ENCODE assay signal across 8 cellular contexts in genomic region chr18:63339920-63340484, GRCh38. TPM values are rescaled to one million over a fixed set of nuclear protein-coding genes. Genes with fewer than 3 reads are reported as not detected.
DNase-seq lines count a peak whose midpoint lies in the region; ATAC-seq, FAIRE-seq and TF ChIP-seq lines count a peak whose summit lies in the region.

No MANE protein-coding gene starts in this region.

- H3K27me3 Mint-ChIP-seq in CD4-positive, alpha-beta memory T cell, result no peaks in the 10 kb centered on the region

- H3K79me2 ChIP-seq in GM23248 (ENCODE audit: insufficient read depth) (no peaks in the 10 kb centered on the region), OCI-LY7 (ENCODE audit: insufficient read depth, low read depth, low read length) (no peaks in the 10 kb centered on the region), GM12878 (ENCODE audit: control insufficient read depth, insufficient read depth, low read length) (no peaks in the 10 kb centered on the region)

- no peak overlapping the region for H3K4me3 Mint-ChIP-seq in CD4-positive, alpha-beta memory T cell

- TF ChIP-seq POLR2A in GM12878 (IDR thresholded peaks at IDR 0.05; ENCODE audit: low read depth, low read length), result no peak

- no peak overlapping the region for H3K4me3 ChIP-seq in CD4-positive, alpha-beta memory T cell (ENCODE audit: low read length in 2 of 2)
- H3K4me3 ChIP-seq in GM23248 (no peak overlapping the region), OCI-LY7 (ENCODE audit: low read depth, low read length, poor library complexity, severe bottlenecking) (no peak overlapping the region), GM12878 (no peak overlapping the region), liver (ENCODE audit: low read depth in 1 of 3, low read length in 3 of 3) (no peak overlapping the region)

- TF ChIP-seq RAD21 in GM12878 (IDR thresholded peaks at IDR 0.05; ENCODE audit: insufficient read depth, low read depth, low read length) (peak; percentile 57), liver (IDR thresholded peaks at IDR 0.05) (peak; percentile 20 to 50)

- no peak overlapping the region for H2AFZ ChIP-seq in GM23248
- no peak overlapping the region for H2AFZ ChIP-seq in OCI-LY7 (ENCODE audit: low read length)
- H2AFZ ChIP-seq in GM12878 (ENCODE audit: control insufficient read depth, low read depth, low read length), result no peak overlapping the region

- peak overlapping the region in 3 of 7 donors; percentile 43 to 69 (median 69) for H3K27ac Mint-ChIP-seq in CD4-positive, alpha-beta memory T cell

- no peaks in the 10 kb centered on the region for H4K20me1 ChIP-seq in GM23248 (ENCODE audit: insufficient read depth)
- H4K20me1 ChIP-seq in OCI-LY7 (ENCODE audit: insufficient read depth, low read length), result no peaks in the 10 kb centered on the region
- no peaks in the 10 kb centered on the region for H4K20me1 ChIP-seq in GM12878 (ENCODE audit: control insufficient read depth, insufficient read depth)

- peaks cover 56 to 76% of the 10 kb centered on the region in 2 donors for H3K36me3 Mint-ChIP-seq in CD4-positive, alpha-beta memory T cell

- intact Hi-C loops in CD4-positive, alpha-beta memory T cell (cut with micrococcal nuclease), result loop anchor here (1.0 to 2.0 kb wide), 2 partner anchors 324 to 625 kb away; partner anchors contain the start of gene PHLPP1
- intact Hi-C loops in OCI-LY7 (cut with micrococcal nuclease; ENCODE audit: unreplicated experiment), result loop anchor here (5.0 kb wide), 1 partner anchor 323 kb away; no protein-coding TSS in a partner anchor
- intact Hi-C loops in GM12878 (cut with micrococcal nuclease; ENCODE audit: unreplicated experiment), result loop anchor here (5.0 kb wide), 1 partner anchor 323 kb away; no protein-coding TSS in a partner anchor

- no peaks in the 10 kb centered on the region for H3K9me3 Mint-ChIP-seq in CD4-positive, alpha-beta memory T cell

- BruUV-seq in OCI-LY7 (replicated peaks; lab: Mats Ljungman, UMichigan) (no TSS peak), GM12878 (replicated peaks; lab: Mats Ljungman, UMichigan) (TSS peak; percentile 27)

- peak; percentile 82 for ATAC-seq in GM12878
- no peak for ATAC-seq in HG02798 (IDR thresholded peaks at IDR 0.05; ENCODE audit: poor library complexity, unreplicated experiment)
- ATAC-seq in HG03159 (IDR thresholded peaks at IDR 0.05; ENCODE audit: unreplicated experiment), result no peak

- H3F3A ChIP-seq in GM23248 (ENCODE audit: insufficient read depth), result peaks cover 49% of the 10 kb centered on the region

- no peaks in the 10 kb centered on the region for H3K9me3 ChIP-seq in CD4-positive, alpha-beta memory T cell (ENCODE audit: control insufficient read depth in 1 of 2, low read length in 2 of 2)
- H3K9me3 ChIP-seq in GM23248 (ENCODE audit: low read depth) (no peaks in the 10 kb centered on the region), OCI-LY7 (ENCODE audit: low read length) (no peaks in the 10 kb centered on the region), GM12878 (replicated peaks; ENCODE audit: control insufficient read depth, insufficient read depth, low read length) (no peaks in the 10 kb centered on the region), liver (ENCODE audit: control insufficient read depth in 4 of 4, low read length in 3 of 4) (no peaks in the 10 kb centered on the region)

- no peak overlapping the region for H3K9ac ChIP-seq in GM23248
- H3K9ac ChIP-seq in GM12878 (ENCODE audit: control insufficient read depth, insufficient read depth, low read length), result no peak overlapping the region
- H3K9ac ChIP-seq in liver (ENCODE audit: low read depth in 1 of 2, low read length in 2 of 2), result no peak overlapping the region

- no peaks in the 10 kb centered on the region for H3K27me3 ChIP-seq in CD4-positive, alpha-beta memory T cell (ENCODE audit: insufficient read depth, low read length)
- H3K27me3 ChIP-seq in GM23248 (replicated peaks; ENCODE audit: insufficient read depth) (no peaks in the 10 kb centered on the region), GM12878 (replicated peaks in 1 of 2; ENCODE audit: control insufficient read depth in 2 of 2, insufficient read depth in 2 of 2, low read length in 1 of 2) (no peaks in the 10 kb centered on the region), liver (ENCODE audit: control insufficient read depth in 4 of 4, insufficient read depth in 4 of 4, low read length in 3 of 4) (no peaks in the 10 kb centered on the region)

- H3K9me2 ChIP-seq in GM23248 (ENCODE audit: insufficient read depth) (no peaks in the 10 kb centered on the region), OCI-LY7 (ENCODE audit: insufficient read depth, low read length) (no peaks in the 10 kb centered on the region)

- FAIRE-seq in GM12878 (lab: Jason Lieb, UNC), result no peak

- no peak overlapping the region for H3K27ac ChIP-seq in CD4-positive, alpha-beta memory T cell (ENCODE audit: low read depth, low read length)
- H3K27ac ChIP-seq in GM23248 (no peak overlapping the region), OCI-LY7 (ENCODE audit: low read depth, low read length, poor library complexity, severe bottlenecking) (no peak overlapping the region), GM12878 (ENCODE audit: control insufficient read depth, insufficient read depth) (no peak overlapping the region), liver (ENCODE audit: low read depth in 1 of 2, low read length in 2 of 2) (no peak overlapping the region)

- DNase-seq in CD4-positive, alpha-beta memory T cell, result peak in 4 of 5 donors; percentile 43 to 51 (median 49)
- peak; percentile 68 for DNase-seq in GM23248
- peak; percentile 45 for DNase-seq in OCI-LY7 (ENCODE audit: low spot score)
- no peak for DNase-seq in GM12878 (ENCODE audit: low read depth, low spot score)
- no peak for DNase-seq in AG08395 (ENCODE audit: low spot score)

- SMC1A ChIA-PET in GM12878 (lab: Charles Lee; ENCODE audit: uncharacterized antibody, unreplicated experiment), result interaction anchor here (0.7 to 5.1 kb wide), 22 partner anchors 9 to 330 kb away, joined by 3 to 45 read pairs (median 4); no protein-coding TSS in a partner anchor

- peaks cover 41% of the 10 kb centered on the region for H3K36me3 ChIP-seq in CD4-positive, alpha-beta memory T cell (ENCODE audit: insufficient read depth, low read length)
- peaks cover 53% of the 10 kb centered on the region for H3K36me3 ChIP-seq in GM23248 (ENCODE audit: low read depth)
- no peaks in the 10 kb centered on the region; the same call in 1 of the 2 replicates for H3K36me3 ChIP-seq in OCI-LY7 (ENCODE audit: insufficient read depth, low read length)
- H3K36me3 ChIP-seq in GM12878 (ENCODE audit: control insufficient read depth in 2 of 2, insufficient read depth in 2 of 2, low read length in 1 of 2), result peaks cover 3 to 10% of the 10 kb centered on the region in 2 experiments; a peak in 3 of 4 replicates
- H3K36me3 ChIP-seq in liver (ENCODE audit: control insufficient read depth in 4 of 4, insufficient read depth in 3 of 4, low read depth in 1 of 4, low read length in 3 of 4), result peaks cover 15 to 54% (median 33%) of the 10 kb centered on the region in 4 donors

- no peaks in the 10 kb centered on the region for H3K4me1 ChIP-seq in CD4-positive, alpha-beta memory T cell (ENCODE audit: insufficient read depth, low read length)
- H3K4me1 ChIP-seq in GM23248 (ENCODE audit: insufficient read depth) (peaks cover 14% of the 10 kb centered on the region), OCI-LY7 (ENCODE audit: insufficient read depth, low read length, poor library complexity, severe bottlenecking) (no peaks in the 10 kb centered on the region), GM12878 (ENCODE audit: control insufficient read depth, insufficient read depth, low read length) (no peaks in the 10 kb centered on the region), liver (ENCODE audit: control insufficient read depth in 4 of 4, insufficient read depth in 4 of 4, low read length in 3 of 4) (peaks cover 1 to 15% (median 10%) of the 10 kb centered on the region in 4 donors)

- no peak overlapping the region for H3K4me2 ChIP-seq in GM23248 (ENCODE audit: unreplicated experiment)
- H3K4me2 ChIP-seq in OCI-LY7 (ENCODE audit: low read length), result no peak overlapping the region
- no peak overlapping the region for H3K4me2 ChIP-seq in GM12878 (ENCODE audit: control insufficient read depth, insufficient read depth)

- 3 to 6% methylated on average over 4 of the region's 4 CpGs for WGBS in GM23248 (ENCODE audit: low coverage in 1 of 2, low lambda C conversion rate in 2 of 2, missing lambda C conversion rate in 2 of 2), 2 experiments
- 0% methylated on average over 4 of the region's 4 CpGs for WGBS in GM12878 (ENCODE audit: insufficient coverage, insufficient replicate concordance, low lambda C conversion rate, missing lambda C conversion rate)
- WGBS in liver, result 63% methylated on average over 4 of the region's 4 CpGs

- H3K4me1 Mint-ChIP-seq in CD4-positive, alpha-beta memory T cell, result peaks cover 0 to 7% (median 1%) of the 10 kb centered on the region in 4 donors

- RAD21 ChIA-PET in GM12878 (lab: Charles Lee; ENCODE audit: unreplicated experiment), result interaction anchor here (0.7 to 4.2 kb wide), 8 partner anchors 17 to 629 kb away, joined by 3 to 31 read pairs (median 4); no protein-coding TSS in a partner anchor

- POLR2A ChIA-PET in CD4-positive, alpha-beta memory T cell (lab: Charles Lee; ENCODE audit: partially characterized antibody), result no interaction called here
- POLR2A ChIA-PET in OCI-LY7 (lab: Charles Lee) (no interaction called here), GM12878 (lab: Charles Lee) (interaction anchor here (1.1 kb wide), 1 partner anchor 10 kb away, joined by 3 read pairs; no protein-coding TSS in a partner anchor)

- TF ChIP-seq CTCF in OCI-LY7 (conservative IDR thresholded peaks at IDR 0.05; ENCODE audit: low read length), result peak; percentile 78
- peak; percentile 39 to 59 (median 53) for TF ChIP-seq CTCF in GM12878 (IDR thresholded peaks at IDR 0.05 in 2 of 3, conservative IDR thresholded peaks at IDR 0.05 in 1 of 3; ENCODE audit: control insufficient read depth in 2 of 3, extremely low read depth in 1 of 3, insufficient read depth in 1 of 3, low read depth in 3 of 3, low read length in 3 of 3)
- peak; percentile 30 for TF ChIP-seq CTCF in liver (IDR thresholded peaks at IDR 0.05; ENCODE audit: low read depth, low read length, missing input control)

- in situ Hi-C loops in GM23248 (cut with MboI), result no loop called here
- in situ Hi-C loops in GM12878 (cut with MboI), result loop anchor here (25.0 kb wide), 1 partner anchor 628 kb away; the partner anchor contains the start of gene PHLPP1

- CTCF ChIA-PET in CD4-positive, alpha-beta memory T cell (lab: Charles Lee; ENCODE audit: partially characterized antibody), result interaction anchor here (0.8 to 17.3 kb wide), 24 partner anchors 10 to 328 kb away, joined by 3 to 193 read pairs (median 4); partner anchors contain the start of gene VPS4B
- CTCF ChIA-PET in OCI-LY7 (lab: Charles Lee; ENCODE audit: unreplicated experiment), result interaction anchor here (1.0 kb wide), 1 partner anchor 100 kb away, joined by 5 read pairs; no protein-coding TSS in a partner anchor
- CTCF ChIA-PET in GM12878 (lab: Yijun Ruan, JAX), result interaction anchor here (0.6 to 4.5 kb wide), 32 partner anchors 10 to 625 kb away, joined by 3 to 53 read pairs (median 4); no protein-coding TSS in a partner anchor

- no peak for TF ChIP-seq EP300 in GM12878 (IDR thresholded peaks at IDR 0.05; ENCODE audit: borderline replicate concordance in 1 of 2, control insufficient read depth in 1 of 2, low read depth in 2 of 2, low read length in 2 of 2)

RNA-seq across cellular contexts. Expression of gene BCL2, which starts 20.4 kb away (rescaled TPM):
- 10 to 100 TPM; 40.8 to 42.7 TPM for total RNA-seq in CD4-positive, alpha-beta memory T cell
- polyA plus RNA-seq in CD4-positive, alpha-beta memory T cell, result 10 to 100 TPM; 28.5 to 50.4 TPM
- 1.0 and 1.5 TPM in 2 replicates for total RNA-seq in GM23248 (2014; rRNA removed; shearing (Covaris generic))
- 0.30 and 0.39 TPM in 2 replicates for polyA plus RNA-seq in GM23248 (2016; fragmentation: Nextera tagmentation; extraction: Ambion mirVana)
- total RNA-seq in OCI-LY7 (2014; rRNA removed; shearing (Covaris generic)), result 1.4 and 1.9 TPM in 2 replicates
- total RNA-seq in OCI-LY7 (2022), result 2.5 and 3.0 TPM in 2 replicates
- 943 and 960 TPM in 2 replicates for total RNA-seq in GM12878 (2013; cell fraction: nucleolus; rRNA removed)
- 26.7 and 32.2 TPM in 2 replicates for total RNA-seq in GM12878 (2014; rRNA removed)
- total RNA-seq in GM12878 (2014; rRNA removed; fragmentation: Illumina TruSeq; extraction: Trizol), result 30.4 and 37.7 TPM in 2 replicates
- total RNA-seq in GM12878 (2021), result 34.8 and 36.5 TPM in 2 replicates
- 20.2 TPM for polyA plus RNA-seq in GM12878 (2011; ENCODE audit: low read depth)
- 47.8 and 59.1 TPM in 2 replicates for polyA plus RNA-seq in GM12878 (2011; rRNA removed)
- polyA plus RNA-seq in GM12878 (2011; cell fraction: cytosol; rRNA removed), result 25.0 and 31.9 TPM in 2 replicates
- polyA plus RNA-seq in GM12878 (2011; cell fraction: nucleus; rRNA removed), result 48.5 and 61.1 TPM in 2 replicates
- polyA plus RNA-seq in GM12878 (2012), result 38.0 and 52.8 TPM in 2 replicates
- polyA plus RNA-seq in GM12878 (2014; fragmentation: Illumina TruSeq; extraction: Trizol), result 22.8 and 34.6 TPM in 2 replicates
- 1 to 10 TPM; 4.1 to 4.5 TPM for polyA plus RNA-seq in GM12878 (2014; fragmentation: Nextera tagmentation; extraction: Ambion mirVana)
- 15.4 and 15.8 TPM in 2 replicates for polyA plus RNA-seq in GM12878 (2014; rRNA removed)
- 1 to 10 TPM; 7.9 TPM for polyA plus RNA-seq in GM12878 (2016; fragmentation: Nextera tagmentation; extraction: Ambion mirVana)
- 82.7 and 109 TPM in 2 replicates for polyA minus RNA-seq in GM12878 (2011; rRNA and poly(A)+ RNA removed)
- 27.8 and 31.4 TPM in 2 replicates for polyA minus RNA-seq in GM12878 (2011; cell fraction: cytosol; rRNA and poly(A)+ RNA removed)
- polyA minus RNA-seq in GM12878 (2011; cell fraction: nucleus; rRNA and poly(A)+ RNA removed), result 230 and 275 TPM in 2 replicates
- total RNA-seq in liver, result 1 to 10 TPM; 2.1 to 3.9 TPM
- polyA plus RNA-seq in liver, result under 1 TPM; 0.40 to 0.69 TPM

RNA-seq across cellular contexts. Expression of gene KDSR, which starts 27.0 kb away (rescaled TPM):
- 10 to 100 TPM; 59.4 to 61.7 TPM for total RNA-seq in CD4-positive, alpha-beta memory T cell
- 100 to 1,000 TPM; 108 to 134 TPM for polyA plus RNA-seq in CD4-positive, alpha-beta memory T cell
- 30.7 and 31.2 TPM in 2 replicates for total RNA-seq in GM23248 (2014; rRNA removed; shearing (Covaris generic))
- polyA plus RNA-seq in GM23248 (2016; fragmentation: Nextera tagmentation; extraction: Ambion mirVana) (54.7 and 55.1 TPM in 2 replicates), GM12878 (2011; rRNA removed) (17.3 and 18.3 TPM in 2 replicates), GM12878 (2014; fragmentation: Illumina TruSeq; extraction: Trizol) (15.4 and 15.6 TPM in 2 replicates), GM12878 (2014; fragmentation: Nextera tagmentation; extraction: Ambion mirVana) (1 to 10 TPM; 5.2 to 7.8 TPM), GM12878 (2014; rRNA removed) (13.3 and 14.0 TPM in 2 replicates), GM12878 (2016; fragmentation: Nextera tagmentation; extraction: Ambion mirVana) (10 to 100 TPM; 24.2 to 25.9 TPM), liver (10 to 100 TPM; 28.7 to 37.2 TPM)
- 6.5 and 7.1 TPM in 2 replicates for total RNA-seq in OCI-LY7 (2014; rRNA removed; shearing (Covaris generic))
- total RNA-seq in OCI-LY7 (2022) (13.4 and 14.6 TPM in 2 replicates), GM12878 (2014; rRNA removed) (9.7 and 9.9 TPM in 2 replicates), GM12878 (2014; rRNA removed; fragmentation: Illumina TruSeq; extraction: Trizol) (11.2 and 12.3 TPM in 2 replicates), GM12878 (2021) (24.6 and 24.9 TPM in 2 replicates), liver (10 to 100 TPM; 11.3 to 34.1 TPM)
- total RNA-seq in GM12878 (2013; cell fraction: nucleolus; rRNA removed), result 26.3 and 31.1 TPM in 2 replicates
- 9.6 TPM for polyA plus RNA-seq in GM12878 (2011; ENCODE audit: low read depth)
- 8.9 and 10.3 TPM in 2 replicates for polyA plus RNA-seq in GM12878 (2011; cell fraction: cytosol; rRNA removed)
- polyA plus RNA-seq in GM12878 (2011; cell fraction: nucleus; rRNA removed), result 9.1 and 11.3 TPM in 2 replicates
- polyA plus RNA-seq in GM12878 (2012), result 13.8 and 18.8 TPM in 2 replicates
- 12.2 and 15.2 TPM in 2 replicates for polyA minus RNA-seq in GM12878 (2011; rRNA and poly(A)+ RNA removed)
- polyA minus RNA-seq in GM12878 (2011; cell fraction: cytosol; rRNA and poly(A)+ RNA removed), result 7.6 and 15.5 TPM in 2 replicates
- polyA minus RNA-seq in GM12878 (2011; cell fraction: nucleus; rRNA and poly(A)+ RNA removed), result 9.2 and 17.3 TPM in 2 replicates

Comparison
In these comparisons a context has a peak if more than half of its experiments do, and no peak if none do; other contexts are left out.
1. DNase-seq: peak in CD4-positive, alpha-beta memory T cell (4 of 5), GM23248 (single experiment) and OCI-LY7 (single experiment); none in GM12878 (single experiment) and AG08395 (single experiment).
2. RNA of gene BCL2, which starts 20.4 kb away (total RNA-seq): 40.8 to 42.7 TPM in CD4-positive, alpha-beta memory T cell and 26.7 to 960 TPM in GM12878; 2.1 to 3.9 TPM in liver, 1.4 to 3.0 TPM in OCI-LY7 and 1.0 to 1.5 TPM in GM23248; every median in the first group is over 4 times any median in the second.
3. Peak in every context shown above with its lines, with median percentiles within 50 percentile points of each other: CTCF ChIP-seq.